In the genomic region with DNA sequence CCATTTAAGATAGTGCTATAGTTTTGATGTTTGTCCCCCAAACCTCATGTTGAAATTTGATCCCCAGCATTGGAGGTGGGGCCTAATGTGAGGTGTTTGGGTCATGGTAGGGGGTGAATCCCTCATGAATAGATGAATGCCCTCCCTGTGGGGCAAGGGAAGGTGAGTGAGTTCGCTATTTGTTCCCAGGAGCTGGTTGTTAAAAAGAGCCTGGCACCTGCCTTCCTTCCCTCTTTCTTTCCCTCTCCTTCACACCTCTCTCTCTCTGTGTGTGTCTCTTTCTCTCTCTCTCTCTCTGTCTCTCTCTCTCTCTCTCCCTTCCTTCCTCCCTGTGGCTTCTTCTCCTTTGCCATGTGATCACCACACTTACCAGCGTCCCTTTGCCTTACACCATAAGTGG, we compare ENCODE assay signal across 25 cellular contexts.
"Had no signal": no experiment of that assay in that cellular context is flagged by ENCODE, and none has a peak within 500 bp of the region (broad histone marks: within the 10 kb centered on the region; RNA-seq: fewer than 3 reads in every experiment).

No MANE protein-coding gene starts in this region.

- H3K4me1 ChIP-seq: adrenal gland, ascending aorta, gastroesophageal sphincter, heart left ventricle, prostate gland, testis had no signal

- H3K9me3 ChIP-seq: adrenal gland, ascending aorta, prostate gland, testis, vagina had no signal

- H3K36me3 ChIP-seq: adrenal gland, ascending aorta, brain microvascular endothelial cell, gastroesophageal sphincter, heart left ventricle, prostate gland, vagina had no signal

- H3K4me3 Mint-ChIP-seq: activated naive CD8-positive, alpha-beta T cell; activated T-helper 17 cell treated with anti-CD3 and anti-CD28 coated beads, Interleukin-2, amount 50 U/mL, for 72 hours; central memory CD8-positive, alpha-beta T cell; naive B cell; stimulated activated naive B cell treated with anti-CD40 and anti-IgM and Interleukin-4, amounts not matched to agents 10 μg/mL and 1 μg/mL and 100 μg/mL, for 72 hours; T-cell; T-helper 2 cell treated with Interferon-gamma antibody and Interleukin-4, amounts not matched to agents 5 μg/mL and 100 μg/mL, for 36 hours; type B pancreatic cell had no signal

- ATAC-seq: activated T-helper 17 cell treated with anti-CD3 and anti-CD28 coated beads, Interleukin-2, amount 50 U/mL, for 72 hours; gastroesophageal sphincter; heart left ventricle; left ventricle myocardium superior; stimulated activated naive B cell treated with anti-CD40 and anti-IgM and Interleukin-4, amounts not matched to agents 10 μg/mL and 1 μg/mL and 100 μg/mL, for 72 hours; T-cell had no signal

- H3K27ac Mint-ChIP-seq: activated naive CD8-positive, alpha-beta T cell; activated T-helper 17 cell treated with anti-CD3 and anti-CD28 coated beads, Interleukin-2, amount 50 U/mL, for 72 hours; stimulated activated naive B cell treated with anti-CD40 and anti-IgM and Interleukin-4, amounts not matched to agents 10 μg/mL and 1 μg/mL and 100 μg/mL, for 72 hours; T-cell; T-helper 2 cell treated with Interferon-gamma antibody and Interleukin-4, amounts not matched to agents 5 μg/mL and 100 μg/mL, for 36 hours; type B pancreatic cell had no signal

- H3K4me3 ChIP-seq: adrenal gland, ascending aorta, coronary artery, gastroesophageal sphincter, heart left ventricle, prostate gland, testis, vagina had no signal

- FAIRE-seq: islet of Langerhans had no signal

- H3K36me3 Mint-ChIP-seq: activated naive CD8-positive, alpha-beta T cell; naive B cell; stimulated activated naive B cell treated with anti-CD40 and anti-IgM and Interleukin-4, amounts not matched to agents 10 μg/mL and 1 μg/mL and 100 μg/mL, for 72 hours; T-cell had no signal

- H3K4me1 Mint-ChIP-seq: activated T-helper 17 cell treated with anti-CD3 and anti-CD28 coated beads, Interleukin-2, amount 50 U/mL, for 72 hours; central memory CD8-positive, alpha-beta T cell had no signal

- H3K27me3 Mint-ChIP-seq: stimulated activated naive B cell treated with anti-CD40 and anti-IgM and Interleukin-4, amounts not matched to agents 10 μg/mL and 1 μg/mL and 100 μg/mL, for 72 hours; type B pancreatic cell had no signal

- DNase-seq: activated CD4-positive, alpha-beta T cell treated with anti-CD3 and anti-CD28 coated beads for 1 hour; activated T-cell treated with anti-CD3 and anti-CD28 coated beads, Interleukin-2, amount 50 U/mL, for 1 hour; adrenal gland; brain microvascular endothelial cell; heart left ventricle; left ventricle myocardium superior; mammary epithelial cell; naive B cell; stimulated activated CD4-positive, alpha-beta T cell treated with anti-CD3 and anti-CD28 coated beads, Interleukin-2, amount 100 ng/mL, for 48 hours; stimulated activated CD8-positive, alpha-beta memory T cell treated with anti-CD3 and anti-CD28 coated beads, Interleukin-4, amount 100 ng/mL, for 48 hours; stimulated activated naive B cell treated with anti-CD40 and anti-IgM and Interleukin-4, amounts not matched to agents 10 μg/mL and 1 μg/mL and 100 μg/mL, for 72 hours; T-cell; testis; WERI-Rb-1 had no signal

- H3K27me3 ChIP-seq: adrenal gland, ascending aorta, brain microvascular endothelial cell, gastroesophageal sphincter, heart left ventricle, testis, vagina had no signal

- H3K9me3 Mint-ChIP-seq: activated T-helper 17 cell treated with anti-CD3 and anti-CD28 coated beads, Interleukin-2, amount 50 U/mL, for 72 hours; central memory CD8-positive, alpha-beta T cell; stimulated activated naive B cell treated with anti-CD40 and anti-IgM and Interleukin-4, amounts not matched to agents 10 μg/mL and 1 μg/mL and 100 μg/mL, for 72 hours; T-helper 2 cell treated with Interferon-gamma antibody and Interleukin-4, amounts not matched to agents 5 μg/mL and 100 μg/mL, for 36 hours had no signal

- H3K27ac ChIP-seq: adrenal gland, ascending aorta, brain microvascular endothelial cell, coronary artery, gastroesophageal sphincter, heart left ventricle, prostate gland, testis, vagina, WERI-Rb-1 had no signal
